ENCODE assay signal across 1 cellular context in genomic region chr12:47742253-47742825, GRCh38.
A peak's percentile ranks its signal among the peaks of the same experiment; 100 is the strongest.
TF ChIP-seq lines count a peak whose summit lies in the region.

No MANE protein-coding gene starts in this region.

TF ChIP-seq in HEK293, 187 proteins besides CTCF, POLR2A, EP300 and RAD21 (continued from another document and continues in another):
- TF ChIP-seq ZNF148 (tag by site-specific recombination; IDR thresholded peaks at IDR 0.05; ENCODE audit: borderline replicate concordance) (no peak), KLF1 (tag by site-specific recombination; IDR thresholded peaks at IDR 0.05) (no peak), REPIN1 (tag by site-specific recombination; IDR thresholded peaks at IDR 0.05; ENCODE audit: low read depth) (no peak), ZNF26 (tag by site-specific recombination; IDR thresholded peaks at IDR 0.05) (no peak), ZNF513 (tag by site-specific recombination; IDR thresholded peaks at IDR 0.05) (no peak), ZNF2 (tag by site-specific recombination; IDR thresholded peaks at IDR 0.05) (peak; percentile 62; the same call in 1 of the 2 replicates), ZBTB49 (tag by site-specific recombination; IDR thresholded peaks at IDR 0.05; ENCODE audit: low read depth) (no peak), ZNF174 (tag by site-specific recombination; IDR thresholded peaks at IDR 0.05) (no peak), PRDM1 (tag by site-specific recombination; IDR thresholded peaks at IDR 0.05) (no peak), FEZF1 (tag by site-specific recombination; IDR thresholded peaks at IDR 0.05) (no peak), TRIM28 (IDR thresholded peaks at IDR 0.05; ENCODE audit: borderline replicate concordance, low read length) (no peak), ZNF266 (tag by site-specific recombination; IDR thresholded peaks at IDR 0.05; ENCODE audit: low read depth) (no peak), ZNF488 (tag by site-specific recombination; IDR thresholded peaks at IDR 0.05) (no peak), ZNF501 (tag by site-specific recombination; IDR thresholded peaks at IDR 0.05) (0 out of 2 replicates have a peak, but pooled peaks have one; percentile 33), ATF2 (tag by site-specific recombination; IDR thresholded peaks at IDR 0.05; ENCODE audit: low read depth) (no peak), ZNF623 (tag by site-specific recombination; IDR thresholded peaks at IDR 0.05) (no peak), PRDM6 (tag by site-specific recombination; IDR thresholded peaks at IDR 0.05) (no peak), ZNF692 (tag by site-specific recombination; IDR thresholded peaks at IDR 0.05) (no peak), ZNF626 (tag by site-specific recombination; IDR thresholded peaks at IDR 0.05) (no peak), ZNF747 (tag by site-specific recombination; IDR thresholded peaks at IDR 0.05) (no peak), AEBP2 (tag by site-specific recombination; IDR thresholded peaks at IDR 0.05; ENCODE audit: borderline replicate concordance) (no peak), ZBTB20 (tag by site-specific recombination; IDR thresholded peaks at IDR 0.05) (no peak), ZXDB (tag by site-specific recombination; IDR thresholded peaks at IDR 0.05) (no peak), SETDB1 (IDR thresholded peaks at IDR 0.05; ENCODE audit: insufficient read length, low read length) (no peak), ZNF184 (tag by site-specific recombination; IDR thresholded peaks at IDR 0.05) (no peak), KLF7 (tag by site-specific recombination; IDR thresholded peaks at IDR 0.05; ENCODE audit: borderline replicate concordance) (no peak), ZBTB44 (tag by site-specific recombination; IDR thresholded peaks at IDR 0.05) (no peak), ZNF639 (tag by site-specific recombination; IDR thresholded peaks at IDR 0.05) (0 out of 2 replicates have a peak, but pooled peaks have one; percentile 65), ZNF791 (tag by site-specific recombination; IDR thresholded peaks at IDR 0.05) (no peak), ZNF302 (tag by site-specific recombination; IDR thresholded peaks at IDR 0.05; ENCODE audit: low read depth) (no peak), ZNF548 (tag by site-specific recombination; IDR thresholded peaks at IDR 0.05) (no peak), YY2 (tag by site-specific recombination; IDR thresholded peaks at IDR 0.05) (no peak), ZNF433 (tag by site-specific recombination; IDR thresholded peaks at IDR 0.05; ENCODE audit: low read depth) (no peak), ZNF837 (tag by site-specific recombination; IDR thresholded peaks at IDR 0.05) (no peak), ZNF843 (tag by site-specific recombination; IDR thresholded peaks at IDR 0.05) (no peak), ZNF654 (tag by site-specific recombination; IDR thresholded peaks at IDR 0.05; ENCODE audit: low read depth) (peak; percentile 85), ZNF530 (tag by site-specific recombination; IDR thresholded peaks at IDR 0.05; ENCODE audit: low read depth) (no peak), ZNF473 (tag by site-specific recombination; IDR thresholded peaks at IDR 0.05) (no peak), ZBTB8A (tag by site-specific recombination; IDR thresholded peaks at IDR 0.05) (peak; percentile 32; the same call in 1 of the 2 replicates), ZNF449 (tag by site-specific recombination; IDR thresholded peaks at IDR 0.05) (no peak), ZNF140 (tag by site-specific recombination; IDR thresholded peaks at IDR 0.05) (no peak), SCRT2 (tag by site-specific recombination; IDR thresholded peaks at IDR 0.05) (0 out of 2 replicates have a peak, but pooled peaks have one; percentile 22), ZNF133 (tag by site-specific recombination; IDR thresholded peaks at IDR 0.05) (no peak)
